In genomic region chr6:135575629-135576028, GRCh38 we compare ENCODE assay signal across 1 cellular context.
TF ChIP-seq lines count a peak whose summit lies in the region.

No MANE protein-coding gene starts in this region.

TF ChIP-seq in IMR-90, 13 proteins besides CTCF, POLR2A, EP300 and RAD21 (continued from another document):
- TF ChIP-seq MAFK (IDR thresholded peaks at IDR 0.05; ENCODE audit: low read depth, low read length), result peak; percentile 77
